22 cellular contexts compared by ENCODE assay signal in the genomic region with DNA sequence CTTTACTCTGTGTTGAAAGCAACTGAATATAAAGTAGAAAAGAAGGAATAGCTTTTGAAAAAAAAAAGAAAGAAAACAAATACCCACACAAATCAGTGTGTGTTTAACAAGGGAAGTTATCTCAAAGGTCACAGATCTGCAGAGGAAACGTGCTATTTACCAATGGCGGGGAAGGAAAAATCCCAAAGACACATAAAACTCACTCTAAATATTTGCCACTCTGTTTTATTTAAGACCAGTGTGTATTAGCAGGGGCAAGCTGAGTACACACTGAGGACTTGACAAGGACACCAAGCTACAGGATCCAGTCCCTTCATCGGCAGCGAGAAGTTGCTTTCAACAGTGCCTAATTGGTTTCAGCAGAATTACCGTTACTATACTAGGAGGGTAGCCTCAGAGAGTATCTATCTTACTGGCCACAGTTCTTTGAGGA.
DNase-seq lines count a peak whose midpoint lies in the region; ATAC-seq, FAIRE-seq and TF ChIP-seq lines count a peak whose summit lies in the region.
"Had no signal": no experiment of that assay in that cellular context is flagged by ENCODE, and none has a peak within 500 bp of the region (broad histone marks: within the 10 kb centered on the region; RNA-seq: fewer than 3 reads in every experiment).

No MANE protein-coding gene starts in this region.

- H3K36me3 Mint-ChIP-seq in neural progenitor cell: no peaks in the 10 kb centered on the region
- H3K36me3 Mint-ChIP-seq: CD14-positive monocyte had no signal

- intact Hi-C loops in HepG2 (cut with micrococcal nuclease; ENCODE audit: unreplicated experiment) (loop anchor here (1.0 to 10.0 kb wide), 3 partner anchors 30 to 153 kb away; no protein-coding TSS in a partner anchor), right lobe of liver (cut with DNase I) (no loop called here), left colon (cut with DNase I, micrococcal nuclease) (no loop called here)

- no peaks in the 10 kb centered on the region for H3K27me3 Mint-ChIP-seq in neural progenitor cell (ENCODE audit: insufficient read depth, low read depth)
- H3K27me3 Mint-ChIP-seq: B cell had no signal

- peaks cover 12% of the 10 kb centered on the region for H3K79me2 ChIP-seq in HepG2 (ENCODE audit: insufficient read depth, low read length)
- H3K79me2 ChIP-seq in neural progenitor cell (ENCODE audit: low read depth): no peaks in the 10 kb centered on the region

- POLR2A ChIA-PET in HepG2 (lab: Yijun Ruan, JAX): interaction anchor here (0.8 to 2.2 kb wide), 11 partner anchors 10 to 252 kb away, joined by 3 to 18 read pairs (median 5); partner anchors contain the start of gene DEPDC1B

- no peak overlapping the region for H3K4me3 Mint-ChIP-seq in neural progenitor cell
- H3K4me3 Mint-ChIP-seq: B cell, CD14-positive monocyte, H9, HFFc6 had no signal

- no peaks in the 10 kb centered on the region for H3K9me3 Mint-ChIP-seq in neural progenitor cell
- H3K9me3 Mint-ChIP-seq: H9, HFFc6 had no signal

- TF ChIP-seq POLR2A in HepG2 (IDR thresholded peaks at IDR 0.05; ENCODE audit: insufficient read depth in 1 of 2, low read depth in 2 of 2, low read length in 2 of 2) (no peak; a peak in 1 of 4 replicates), right lobe of liver (IDR thresholded peaks at IDR 0.05) (no peak)

- ATAC-seq in HepG2 (peak; percentile 99), right lobe of liver (no peak), left colon (peak; percentile 81), SK-N-SH treated with all-trans-retinoic acid at 6 μM for 48 hours (no peak)
- ATAC-seq: Panc1 had no signal

- DNase-seq in HepG2 (ENCODE audit: low spot score) (peak; percentile 98), right lobe of liver (no peak), left colon (no peak), coronary artery (ENCODE audit: low spot score) (no peak), medulla oblongata (ENCODE audit: extremely low spot score) (no peak), neural progenitor cell (ENCODE audit: low spot score) (no peak)
- DNase-seq: H9, HFFc6, KBM-7, NCI-H1105, NCI-H146, NCI-H2029, NCI-H2227 treated with DMSO at 0.1 percent for 48 hours, NCI-H524, NCI-H82 had no signal

- H3K4me3 ChIP-seq in HepG2 (replicated peaks in 1 of 3; ENCODE audit: insufficient read depth in 1 of 3, low read depth in 2 of 3, low read length in 3 of 3) (peak overlapping the region in 1 of 3 experiments; percentile 24; a peak in 1 of 6 replicates), right lobe of liver (no peak overlapping the region), coronary artery (no peak overlapping the region), neural progenitor cell (no peak overlapping the region)

- H3K4me1 ChIP-seq in HepG2 (ENCODE audit: insufficient read depth, low read length): peaks cover 83% of the 10 kb centered on the region
- no peaks in the 10 kb centered on the region for H3K4me1 ChIP-seq in right lobe of liver
- H3K4me1 ChIP-seq in neural progenitor cell: peaks cover 24% of the 10 kb centered on the region

- FAIRE-seq in HepG2 (lab: Jason Lieb, UNC): peak; percentile 88
- FAIRE-seq: D721Med, G401.6 had no signal

- BruUV-seq in HepG2 (replicated peaks; lab: Mats Ljungman, UMichigan): no TSS peak

- CTCF ChIA-PET in HepG2 (lab: Yijun Ruan, JAX; ENCODE audit: low intra/inter-chr PET ratio, low total read pairs): no interaction called here

- TF ChIP-seq CTCF in HepG2 (CRISPR knock-in tag; IDR thresholded peaks at IDR 0.05): no peak; the same call in 1 of the 2 replicates
- no peak for TF ChIP-seq CTCF in right lobe of liver (IDR thresholded peaks at IDR 0.05)
- no peak for TF ChIP-seq CTCF in VCaP (conservative IDR thresholded peaks at IDR 0.05)
- no peak for TF ChIP-seq CTCF in coronary artery (IDR thresholded peaks at IDR 0.05)
- no peak for TF ChIP-seq CTCF in neural progenitor cell (IDR thresholded peaks at IDR 0.05)

- H3K27ac Mint-ChIP-seq in neural progenitor cell: no peak overlapping the region
- H3K27ac Mint-ChIP-seq: B cell, CD14-positive monocyte, HFFc6 had no signal

- WGBS in HepG2 (ENCODE audit: low lambda C conversion rate): 2% methylated on average over 4 of the region's 5 CpGs
- whole genome bisulfite sequencing in right lobe of liver (ENCODE audit: insufficient coverage, low coverage, low lambda C conversion rate, missing lambda C conversion rate): 37% methylated on average over 5 of the region's 5 CpGs

- H2AFZ ChIP-seq in HepG2 (ENCODE audit: low read length) (no peak overlapping the region), neural progenitor cell (replicated peaks) (no peak overlapping the region)

- H3K4me2 ChIP-seq in HepG2 (ENCODE audit: low read depth, low read length) (peak overlapping the region; percentile 61), neural progenitor cell (no peak overlapping the region)

- peaks cover 19% of the 10 kb centered on the region for H3K4me1 Mint-ChIP-seq in neural progenitor cell
- H3K4me1 Mint-ChIP-seq: B cell, CD14-positive monocyte had no signal

- H3K27me3 ChIP-seq in HepG2 (ENCODE audit: control insufficient read depth in 1 of 2, insufficient read depth in 2 of 2, low read length in 2 of 2) (no peaks in the 10 kb centered on the region), right lobe of liver (no peaks in the 10 kb centered on the region), neural progenitor cell (no peaks in the 10 kb centered on the region)

- H3K27ac ChIP-seq in HepG2 (ENCODE audit: extremely low read length, insufficient read depth, low read length): peak overlapping the region; percentile 69
- H3K27ac ChIP-seq in right lobe of liver: no peak overlapping the region
- peak overlapping the region; percentile 71 for H3K27ac ChIP-seq in VCaP
- H3K27ac ChIP-seq in coronary artery: no peak overlapping the region
- no peak overlapping the region for H3K27ac ChIP-seq in neural progenitor cell

- TF ChIP-seq RAD21 in HepG2 (CRISPR knock-in tag; IDR thresholded peaks at IDR 0.05): no peak

- H3K9me3 ChIP-seq in HepG2 (ENCODE audit: low read length): no peaks in the 10 kb centered on the region
- no peaks in the 10 kb centered on the region for H3K9me3 ChIP-seq in right lobe of liver
- no peaks in the 10 kb centered on the region for H3K9me3 ChIP-seq in neural progenitor cell (ENCODE audit: low read depth)

- peak in 1 of 2 experiments; percentile 99; a peak in 2 of 4 replicates for TF ChIP-seq EP300 in HepG2 (IDR thresholded peaks at IDR 0.05; ENCODE audit: low read depth in 2 of 2, low read length in 2 of 2)
- TF ChIP-seq EP300 in HepG2 (CRISPR knock-in tag; IDR thresholded peaks at IDR 0.05; ENCODE audit: borderline replicate concordance): peak; percentile 98

- H4K20me1 ChIP-seq in HepG2 (ENCODE audit: insufficient read depth, low read length) (no peaks in the 10 kb centered on the region), neural progenitor cell (ENCODE audit: low read depth) (no peaks in the 10 kb centered on the region)

- peak overlapping the region; percentile 27; the same call in 1 of the 2 replicates for H3K9ac ChIP-seq in HepG2 (ENCODE audit: insufficient read depth, low read depth, low read length)
- H3K9ac ChIP-seq in neural progenitor cell: no peak overlapping the region

- H3K36me3 ChIP-seq in HepG2 (replicated peaks in 1 of 2; ENCODE audit: control insufficient read depth in 1 of 2, insufficient read depth in 2 of 2, low read length in 2 of 2): no peaks in the 10 kb centered on the region
- H3K36me3 ChIP-seq in right lobe of liver: no peaks in the 10 kb centered on the region
- H3K36me3 ChIP-seq in neural progenitor cell: no peaks in the 10 kb centered on the region

- no peaks in the 10 kb centered on the region for H3F3A ChIP-seq in neural progenitor cell (ENCODE audit: low read depth)

- in situ Hi-C loops in HepG2 (cut with HindIII; ENCODE audit: extremely low pct_ligation_motif_present, low pct_unique_long_range_greater_than_20kb): no loop called here

TF ChIP-seq in HepG2, 621 proteins besides CTCF, POLR2A, EP300 and RAD21 (continues in another document):
- TF ChIP-seq ATM (IDR thresholded peaks at IDR 0.05; ENCODE audit: borderline replicate concordance): no peak
- no peak for TF ChIP-seq AGO1 (IDR thresholded peaks at IDR 0.05; ENCODE audit: low read depth, low read length, poor library complexity, severe bottlenecking)
- TF ChIP-seq ZSCAN31 (CRISPR knock-in tag; IDR thresholded peaks at IDR 0.05; ENCODE audit: low read depth): peak; percentile 51
- TF ChIP-seq ERF (CRISPR knock-in tag; IDR thresholded peaks at IDR 0.05): peak; percentile 79
- no peak for TF ChIP-seq ZNF674 (CRISPR knock-in tag; IDR thresholded peaks at IDR 0.05; ENCODE audit: low read depth)
- TF ChIP-seq CEBPG (CRISPR knock-in tag; IDR thresholded peaks at IDR 0.05): peak; percentile 70
- peak; percentile 84; the same call in 1 of the 2 replicates for TF ChIP-seq JUN (CRISPR knock-in tag; IDR thresholded peaks at IDR 0.05)
- no peak for TF ChIP-seq SP2 (CRISPR knock-in tag; IDR thresholded peaks at IDR 0.05)
- TF ChIP-seq TBX2 (CRISPR knock-in tag; IDR thresholded peaks at IDR 0.05; ENCODE audit: borderline replicate concordance): peak; percentile 97
- TF ChIP-seq KDM3A (CRISPR knock-in tag; IDR thresholded peaks at IDR 0.05; ENCODE audit: low read depth): peak; percentile 63
- peak; percentile 85; the same call in 1 of the 2 replicates for TF ChIP-seq SALL1 (CRISPR knock-in tag; IDR thresholded peaks at IDR 0.05)
- TF ChIP-seq ZC3H13 (CRISPR knock-in tag; IDR thresholded peaks at IDR 0.05): no peak
- TF ChIP-seq TBP (CRISPR knock-in tag; IDR thresholded peaks at IDR 0.05): no peak

TF ChIP-seq in SK-N-SH treated with all-trans-retinoic acid at 6 μM for 48 hours, 23 proteins besides CTCF, POLR2A, EP300 and RAD21 (continues in another document):
- no peak for TF ChIP-seq GLIS3 (CRISPR knock-in tag; IDR thresholded peaks at IDR 0.05)
- TF ChIP-seq CSDC2 (CRISPR knock-in tag; IDR thresholded peaks at IDR 0.05): no peak
- no peak for TF ChIP-seq ARNTL (CRISPR knock-in tag; IDR thresholded peaks at IDR 0.05; ENCODE audit: borderline replicate concordance, low read depth)
- no peak for TF ChIP-seq ZNF565 (CRISPR knock-in tag; conservative IDR thresholded peaks at IDR 0.05; ENCODE audit: low read depth)
- TF ChIP-seq ZC3H10 (CRISPR knock-in tag; IDR thresholded peaks at IDR 0.05): no peak
- no peak for TF ChIP-seq RARB (CRISPR knock-in tag; IDR thresholded peaks at IDR 0.05)
- no peak for TF ChIP-seq ISL1 (CRISPR knock-in tag; IDR thresholded peaks at IDR 0.05)

Comparison
In these comparisons a context has a peak if more than half of its experiments do, and no peak if none do; other contexts are left out.
1. ATAC-seq: peak in HepG2 (single experiment) and left colon (single experiment); none in right lobe of liver (0 of 4) and SK-N-SH treated with all-trans-retinoic acid at 6 μM for 48 hours (single experiment).
2. H3K27ac ChIP-seq: peak in HepG2 (single experiment) and VCaP (single experiment); none in right lobe of liver (0 of 3), coronary artery (0 of 2) and neural progenitor cell (single experiment).
3. Of the 2 proteins assayed by ChIP-seq in both HepG2 and SK-N-SH treated with all-trans-retinoic acid at 6 μM for 48 hours: peak only in HepG2: ARNTL and PATZ1; only in SK-N-SH treated with all-trans-retinoic acid at 6 μM for 48 hours: none; in both: none; in neither: 0.